Comparison of ENCODE assay signal across 13 cellular contexts in the genomic region with DNA sequence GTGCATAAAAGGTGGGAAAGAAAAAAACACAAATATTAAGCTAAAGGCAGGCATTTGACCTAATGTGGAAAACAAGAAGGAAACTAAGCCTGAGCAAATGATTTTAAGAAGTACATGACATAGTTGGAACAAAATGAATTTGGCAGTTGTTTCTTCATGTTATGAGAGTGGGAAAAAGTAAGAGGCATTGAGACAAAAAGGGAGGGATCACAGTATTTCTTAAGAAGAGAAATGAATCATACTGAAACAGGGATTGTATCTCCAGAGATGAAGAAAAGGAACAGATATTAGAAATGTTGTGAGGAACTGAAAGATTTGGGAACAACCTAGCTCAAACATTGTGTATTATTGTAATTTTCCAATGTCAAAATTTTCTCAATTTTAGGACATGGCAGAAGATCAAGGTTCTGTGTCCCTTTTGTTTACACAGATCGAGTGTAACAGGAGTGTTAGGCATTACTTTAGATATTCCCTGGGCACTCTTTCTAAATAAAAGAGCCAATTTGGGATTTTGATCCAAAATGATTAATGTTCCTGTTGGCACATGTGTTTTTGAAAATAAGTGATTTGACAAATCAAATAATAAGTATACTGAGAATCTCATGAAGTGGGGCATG.
A peak's percentile ranks its signal among the peaks of the same experiment; 100 is the strongest.
DNase-seq lines count a peak whose midpoint lies in the region; ATAC-seq and TF ChIP-seq lines count a peak whose summit lies in the region.
"Had no signal": no experiment of that assay in that cellular context is flagged by ENCODE, and none has a peak within 500 bp of the region (broad histone marks: within the 10 kb centered on the region; RNA-seq: fewer than 3 reads in every experiment).

No MANE protein-coding gene starts in this region.

- H3K79me2 ChIP-seq in mammary epithelial cell (ENCODE audit: insufficient read depth, low read length): no peaks in the 10 kb centered on the region

- H3K9me3 ChIP-seq in HUES64 (ENCODE audit: insufficient read depth, low read depth, low read length): no peaks in the 10 kb centered on the region
- no peaks in the 10 kb centered on the region for H3K9me3 ChIP-seq in mammary epithelial cell (replicated peaks; ENCODE audit: insufficient read depth, low read length)
- no peaks in the 10 kb centered on the region for H3K9me3 ChIP-seq in gastroesophageal sphincter
- H3K9me3 ChIP-seq in thoracic aorta: no peaks in the 10 kb centered on the region
- H3K9me3 ChIP-seq: MG63, ovary had no signal

- ATAC-seq in gastroesophageal sphincter (peak; percentile 89), thoracic aorta (ENCODE audit: insufficient number of reproducible peaks, low FRiP score, low read depth) (peak; percentile 28), GM21717 (IDR thresholded peaks at IDR 0.05; ENCODE audit: unreplicated experiment) (no peak)

- H2AFZ ChIP-seq in mammary epithelial cell (ENCODE audit: low read depth, low read length): no peak overlapping the region

- CTCF ChIA-PET in mammary epithelial cell (lab: Charles Lee; ENCODE audit: low non-redundant PET): no interaction called here

- no peaks in the 10 kb centered on the region for H3K27me3 ChIP-seq in HUES64 (ENCODE audit: insufficient read depth, low read length)
- no peaks in the 10 kb centered on the region for H3K27me3 ChIP-seq in mammary epithelial cell (ENCODE audit: insufficient read depth, low read length)
- H3K27me3 ChIP-seq in gastroesophageal sphincter: no peaks in the 10 kb centered on the region
- no peaks in the 10 kb centered on the region for H3K27me3 ChIP-seq in thoracic aorta (replicated peaks; ENCODE audit: insufficient read depth)
- H3K27me3 ChIP-seq: dorsolateral prefrontal cortex, MG63, ovary had no signal

- H3K9ac ChIP-seq in HUES64 (ENCODE audit: low read depth, low read length) (0 out of 2 replicates have a peak overlapping the region, but pooled peaks have one; percentile 25), mammary epithelial cell (ENCODE audit: insufficient read depth, low read length) (no peak overlapping the region)

- H3K4me1 ChIP-seq in HUES64 (ENCODE audit: insufficient read depth, low read length) (no peaks in the 10 kb centered on the region), mammary epithelial cell (ENCODE audit: insufficient read depth, low read length) (no peaks in the 10 kb centered on the region), gastroesophageal sphincter (peaks cover 0 to 20% (median 0%) of the 10 kb centered on the region in 3 donors), thoracic aorta (ENCODE audit: control insufficient read depth in 1 of 2, low read depth in 2 of 2) (peaks cover 6 to 8% of the 10 kb centered on the region in 2 donors)

- dilution Hi-C loops in mammary epithelial cell (cut with HindIII; ENCODE audit: low sequenced_read_pairs): no loop called here

- no peaks in the 10 kb centered on the region for H4K20me1 ChIP-seq in mammary epithelial cell (ENCODE audit: insufficient read depth, low read length)

- in situ Hi-C loops in mammary epithelial cell (cut with MboI; ENCODE audit: low sequenced_read_pairs in 2 of 2): no loop called here

- DNase-seq in mammary epithelial cell (peak; percentile 23), thoracic aorta (ENCODE audit: low spot score) (no peak), SK-N-DZ (ENCODE audit: low spot score) (no peak)
- DNase-seq in effector CD4-positive, alpha-beta T cell: no peak
- DNase-seq: CD4-positive, alpha-beta T cell; dorsolateral prefrontal cortex; EL; islet precursor cell; MG63; ovary had no signal

- H3K4me3 ChIP-seq in HUES64 (ENCODE audit: low read length): no peak overlapping the region
- H3K4me3 ChIP-seq in mammary epithelial cell (replicated peaks in 1 of 3; ENCODE audit: insufficient read depth in 1 of 3, low read depth in 2 of 3, low read length in 3 of 3): no peak overlapping the region
- no peak overlapping the region for H3K4me3 ChIP-seq in gastroesophageal sphincter
- H3K4me3 ChIP-seq in thoracic aorta: peak overlapping the region; percentile 40
- H3K4me3 ChIP-seq: dorsolateral prefrontal cortex, MG63, ovary had no signal

- no peak for TF ChIP-seq CTCF in mammary epithelial cell (conservative IDR thresholded peaks at IDR 0.05 in 1 of 2, IDR thresholded peaks at IDR 0.05 in 1 of 2; ENCODE audit: extremely low read depth in 1 of 2, insufficient read depth in 1 of 2, low read depth in 1 of 2, low read length in 2 of 2)
- no peak for TF ChIP-seq CTCF in gastroesophageal sphincter (IDR thresholded peaks at IDR 0.05)
- no peak for TF ChIP-seq CTCF in thoracic aorta (IDR thresholded peaks at IDR 0.05)

- no peak for TF ChIP-seq EP300 in gastroesophageal sphincter (IDR thresholded peaks at IDR 0.05)

- intact Hi-C loops in mammary epithelial cell (cut with micrococcal nuclease): no loop called here

- H3K27ac ChIP-seq in HUES64 (ENCODE audit: low read depth, low read length) (no peak overlapping the region), mammary epithelial cell (ENCODE audit: insufficient read depth, low read depth, low read length) (no peak overlapping the region), gastroesophageal sphincter (peak overlapping the region in 2 of 4 donors; percentile 6 to 43), thoracic aorta (no peak overlapping the region)
- H3K27ac ChIP-seq: dorsolateral prefrontal cortex had no signal

- no peak for TF ChIP-seq POLR2A in gastroesophageal sphincter (IDR thresholded peaks at IDR 0.05)

- no TSS peak for BruUV-seq in mammary epithelial cell (replicated peaks; lab: Mats Ljungman, UMichigan)

- H3K36me3 ChIP-seq in HUES64 (ENCODE audit: insufficient read depth, low read length): no peaks in the 10 kb centered on the region
- H3K36me3 ChIP-seq in mammary epithelial cell (ENCODE audit: insufficient read depth, low read length): no peaks in the 10 kb centered on the region
- peaks cover 0 to 7% of the 10 kb centered on the region in 2 donors for H3K36me3 ChIP-seq in gastroesophageal sphincter
- H3K36me3 ChIP-seq in thoracic aorta: no peaks in the 10 kb centered on the region
- H3K36me3 ChIP-seq: MG63, ovary had no signal

- 100% methylated on average over 1 of the region's 1 CpG for WGBS in HUES64
- WGBS in mammary epithelial cell (ENCODE audit: low coverage, missing lambda C conversion rate): 0% methylated on average over 1 of the region's 1 CpG
- WGBS in gastroesophageal sphincter (ENCODE audit: low coverage in 1 of 2), 2 donors: 0 to 13% methylated on average over 1 of the region's 1 CpG

- H3K4me2 ChIP-seq in mammary epithelial cell (ENCODE audit: insufficient read depth, low read depth, low read length): no peak overlapping the region
